In the genomic region with DNA sequence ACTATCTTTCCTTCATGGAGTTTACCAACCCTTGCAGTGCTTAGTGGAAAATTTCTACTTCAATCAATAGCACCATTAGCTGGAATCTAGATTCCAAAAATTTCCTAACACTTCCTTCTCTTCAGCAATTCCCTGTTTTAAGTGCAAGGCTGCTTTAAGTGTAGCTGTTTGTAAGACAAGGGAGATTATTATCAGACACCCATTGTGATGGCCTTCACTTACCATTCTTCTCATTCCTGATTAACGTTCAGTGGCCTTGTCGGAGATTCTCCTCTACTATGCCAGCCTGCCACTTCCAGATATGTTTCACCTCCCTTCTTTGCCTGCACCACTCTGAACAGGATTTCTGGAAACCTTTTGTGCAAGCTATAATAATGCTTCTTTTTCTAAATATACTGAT, we compare ENCODE assay signal across 23 cellular contexts.
DNase-seq lines count a peak whose midpoint lies in the region; ATAC-seq, FAIRE-seq and TF ChIP-seq lines count a peak whose summit lies in the region.
"Had no signal": no experiment of that assay in that cellular context is flagged by ENCODE, and none has a peak within 500 bp of the region (broad histone marks: within the 10 kb centered on the region; RNA-seq: fewer than 3 reads in every experiment).

No MANE protein-coding gene starts in this region.

- no peak overlapping the region for H3K4me3 Mint-ChIP-seq in WTC11
- no peak overlapping the region for H3K4me3 Mint-ChIP-seq in immature natural killer cell
- H3K4me3 Mint-ChIP-seq: CD14-positive monocyte; CD4-positive, alpha-beta memory T cell; CD4-positive, CD25-positive, alpha-beta regulatory T cell; CD8-positive, alpha-beta memory T cell had no signal

- H4K20me1 ChIP-seq in SK-N-SH (ENCODE audit: insufficient read depth), result no peaks in the 10 kb centered on the region
- H4K20me1 ChIP-seq: BLaER1 had no signal

- no peak overlapping the region for H3K23ac ChIP-seq in mesendoderm (ENCODE audit: low read length)

- H3F3A ChIP-seq in SK-N-SH (replicated peaks; ENCODE audit: insufficient read depth), result no peaks in the 10 kb centered on the region

- H3K36me3 ChIP-seq in SK-N-SH (replicated peaks in 1 of 2; ENCODE audit: control insufficient read depth in 1 of 2, insufficient read depth in 2 of 2, low read length in 1 of 2) (no peaks in the 10 kb centered on the region), mesendoderm (ENCODE audit: control insufficient read depth, insufficient read depth, low read length) (no peaks in the 10 kb centered on the region), pancreas (no peaks in the 10 kb centered on the region)
- H3K36me3 ChIP-seq: BE2C, BLaER1 had no signal

- no peak overlapping the region for H3K56ac ChIP-seq in mesendoderm (ENCODE audit: low read length)

- no peak overlapping the region for H2BK5ac ChIP-seq in mesendoderm (ENCODE audit: low read length)

- no peak overlapping the region; the same call in 1 of the 2 replicates for H3K27ac Mint-ChIP-seq in WTC11
- H3K27ac Mint-ChIP-seq in immature natural killer cell, result no peak overlapping the region
- H3K27ac Mint-ChIP-seq: CD14-positive monocyte; CD4-positive, alpha-beta memory T cell; CD4-positive, CD25-positive, alpha-beta regulatory T cell; CD8-positive, alpha-beta memory T cell had no signal

- 0 out of 2 replicates have a peak overlapping the region, but pooled peaks have one; percentile 40 for H2AFZ ChIP-seq in SK-N-SH (ENCODE audit: low read depth)

- WGBS in SK-N-SH (ENCODE audit: low lambda C conversion rate), result 62% methylated on average over 2 of the region's 2 CpGs
- WGBS in mesendoderm (ENCODE audit: extremely low coverage, insufficient coverage, low lambda C conversion rate), result no CpG with 5 or more reads among the region's 2 CpGs
- WGBS in pancreas, 2 donors, result 33% methylated on average over 2 of the region's 2 CpGs

- intact Hi-C loops in pancreas (cut with DNase I), result no loop called here

- TF ChIP-seq RAD21 in SK-N-SH (IDR thresholded peaks at IDR 0.05; ENCODE audit: low read length), result no peak

- no peak overlapping the region for H2BK15ac ChIP-seq in mesendoderm (replicated peaks; ENCODE audit: low read depth)

- H3K4ac ChIP-seq in mesendoderm (ENCODE audit: low read depth, low read length), result no peak overlapping the region

- H3K27ac ChIP-seq in SK-N-SH (ENCODE audit: low read depth in 2 of 2, low read length in 1 of 2) (no peak overlapping the region; a peak in 1 of 4 replicates), mesendoderm (ENCODE audit: low read depth, low read length) (no peak overlapping the region), pancreas (no peak overlapping the region)
- H3K27ac ChIP-seq: 22Rv1, A549, BLaER1 had no signal

- no peak overlapping the region for H4K8ac ChIP-seq in mesendoderm (ENCODE audit: low read depth, low read length)

- H3K4me1 Mint-ChIP-seq in WTC11 (peaks cover 14% of the 10 kb centered on the region), immature natural killer cell (no peaks in the 10 kb centered on the region)
- H3K4me1 Mint-ChIP-seq: CD14-positive monocyte; CD4-positive, alpha-beta memory T cell; CD4-positive, CD25-positive, alpha-beta regulatory T cell; CD8-positive, alpha-beta memory T cell had no signal

- H4K5ac ChIP-seq in mesendoderm (ENCODE audit: low read length), result no peak overlapping the region

- H3K9me2 ChIP-seq in SK-N-SH, result no peaks in the 10 kb centered on the region

- H3K27me3 ChIP-seq in SK-N-SH (ENCODE audit: insufficient read depth) (no peaks in the 10 kb centered on the region), mesendoderm (ENCODE audit: insufficient read depth, low read length, poor library complexity) (no peaks in the 10 kb centered on the region), pancreas (no peaks in the 10 kb centered on the region)
- H3K27me3 ChIP-seq: BE2C, BLaER1 had no signal

- H3K4me2 ChIP-seq in SK-N-SH (no peak overlapping the region), mesendoderm (ENCODE audit: low read length) (no peak overlapping the region)
- H3K4me2 ChIP-seq: A549, BLaER1 had no signal

- no peak overlapping the region for H2BK120ac ChIP-seq in mesendoderm (ENCODE audit: low read depth, low read length)

- H3K18ac ChIP-seq in mesendoderm (ENCODE audit: low read length), result no peak overlapping the region

- H3K4me1 ChIP-seq in SK-N-SH (ENCODE audit: control insufficient read depth in 1 of 2, insufficient read depth in 2 of 2, low read depth in 1 of 2, low read length in 1 of 2) (peaks cover 0 to 3% of the 10 kb centered on the region in 2 experiments; a peak in 1 of 4 replicates), mesendoderm (ENCODE audit: control insufficient read depth, low read depth, low read length) (peaks cover 2% of the 10 kb centered on the region), pancreas (no peaks in the 10 kb centered on the region)
- H3K4me1 ChIP-seq: A549, BE2C, BLaER1 had no signal

- no peaks in the 10 kb centered on the region for H3K9me3 ChIP-seq in SK-N-SH
- H3K9me3 ChIP-seq in pancreas, result no peaks in the 10 kb centered on the region
- H3K9me3 ChIP-seq: A549, BE2C, BLaER1 had no signal

- H3K79me2 ChIP-seq in SK-N-SH (ENCODE audit: insufficient read depth) (no peaks in the 10 kb centered on the region), mesendoderm (ENCODE audit: control insufficient read depth, insufficient read depth, low read length) (no peaks in the 10 kb centered on the region)

- TF ChIP-seq CTCF in SK-N-SH (IDR thresholded peaks at IDR 0.05) (no peak), WTC11 (IDR thresholded peaks at IDR 0.05) (no peak), pancreas (IDR thresholded peaks at IDR 0.05) (no peak)

- DNase-seq in SK-N-SH (no peak), WTC11 (ENCODE audit: low spot score) (no peak), mesendoderm (peak; percentile 89), immature natural killer cell (no peak), pancreas (no peak), AG08396 (ENCODE audit: low spot score) (no peak)
- DNase-seq: BE2C; C1 segment of cervical spinal cord; CD4-positive, alpha-beta memory T cell; CD4-positive, CD25-positive, alpha-beta regulatory T cell; CD8-positive, alpha-beta memory T cell; COR-L47; DMS 273 treated with DMSO at 0.1 percent for 48 hours; DMS79 treated with DMSO at 0.1 percent for 48 hours; GF-D8 had no signal

- H3K9me3 Mint-ChIP-seq in WTC11 (peaks cover 7% of the 10 kb centered on the region), immature natural killer cell (peaks cover 4 to 41% (median 26%) of the 10 kb centered on the region in 6 donors)

- ATAC-seq in SK-N-SH treated with all-trans-retinoic acid at 6 μM for 48 hours (no peak), WTC11 (peak; percentile 47), pancreas (no peak)
- ATAC-seq: A549 had no signal

- 0 out of 2 replicates have a peak, but pooled peaks cover 6% of the 10 kb centered on the region for H3K36me3 Mint-ChIP-seq in WTC11
- H3K36me3 Mint-ChIP-seq in immature natural killer cell, result peaks cover 0 to 4% (median 0%) of the 10 kb centered on the region in 3 donors
- H3K36me3 Mint-ChIP-seq: CD14-positive monocyte; CD4-positive, alpha-beta memory T cell; CD4-positive, CD25-positive, alpha-beta regulatory T cell; CD8-positive, alpha-beta memory T cell had no signal

- H2AK5ac ChIP-seq in mesendoderm (ENCODE audit: low read length), result no peak overlapping the region

- no peaks in the 10 kb centered on the region; the same call in 1 of the 2 replicates for H3K27me3 Mint-ChIP-seq in WTC11 (ENCODE audit: low read depth)
- no peaks in the 10 kb centered on the region for H3K27me3 Mint-ChIP-seq in immature natural killer cell (ENCODE audit: low read depth in 3 of 3)
- H3K27me3 Mint-ChIP-seq: CD4-positive, alpha-beta memory T cell; CD4-positive, CD25-positive, alpha-beta regulatory T cell had no signal

- FAIRE-seq in pancreas (lab: Jason Lieb, UNC), result no peak
- FAIRE-seq: A549, G401.6, GM12891, GM19239 had no signal

- no peaks in the 10 kb centered on the region for H3K79me1 ChIP-seq in mesendoderm (ENCODE audit: low read length)

- TF ChIP-seq EP300 in SK-N-SH (IDR thresholded peaks at IDR 0.05; ENCODE audit: borderline replicate concordance in 1 of 2, low read depth in 1 of 2, low read length in 1 of 2), result no peak

- H3K4me3 ChIP-seq in SK-N-SH (ENCODE audit: low read depth in 2 of 2, low read length in 1 of 2) (no peak overlapping the region), mesendoderm (ENCODE audit: low read length) (no peak overlapping the region), pancreas (no peak overlapping the region)
- H3K4me3 ChIP-seq: A549, BLaER1 had no signal

- CTCF ChIA-PET in SK-N-SH (lab: Yijun Ruan, JAX), result no interaction called here
- CTCF ChIA-PET in WTC11 (lab: Charles Lee), result interaction anchor here (1.6 kb wide), 1 partner anchor 79 kb away, joined by 6 read pairs; no protein-coding TSS in a partner anchor

- POLR2A ChIA-PET in SK-N-SH (lab: Yijun Ruan, JAX) (no interaction called here), WTC11 (lab: Charles Lee) (no interaction called here)

- no peak overlapping the region for H3K9ac ChIP-seq in SK-N-SH
- no peak overlapping the region for H3K9ac ChIP-seq in mesendoderm (ENCODE audit: low read length)
- H3K9ac ChIP-seq: BLaER1 had no signal

TF ChIP-seq in SK-N-SH, 30 proteins besides CTCF, POLR2A, EP300 and RAD21:
- no peak for TF ChIP-seq CHD2 (IDR thresholded peaks at IDR 0.05; ENCODE audit: low read length, partially characterized antibody)
- TF ChIP-seq RFX5 (IDR thresholded peaks at IDR 0.05; ENCODE audit: low read length), result no peak
- TF ChIP-seq GABPA (IDR thresholded peaks at IDR 0.05; ENCODE audit: low read depth), result no peak
- TF ChIP-seq MEF2A (IDR thresholded peaks at IDR 0.05; ENCODE audit: borderline replicate concordance, low read depth), result no peak
- TF ChIP-seq JUND (IDR thresholded peaks at IDR 0.05), result no peak
TF ChIP-seq in SK-N-SH: peak in this region for 0.

TF ChIP-seq in WTC11, 78 proteins besides CTCF, POLR2A, EP300 and RAD21:
- TF ChIP-seq, protein P1, sequence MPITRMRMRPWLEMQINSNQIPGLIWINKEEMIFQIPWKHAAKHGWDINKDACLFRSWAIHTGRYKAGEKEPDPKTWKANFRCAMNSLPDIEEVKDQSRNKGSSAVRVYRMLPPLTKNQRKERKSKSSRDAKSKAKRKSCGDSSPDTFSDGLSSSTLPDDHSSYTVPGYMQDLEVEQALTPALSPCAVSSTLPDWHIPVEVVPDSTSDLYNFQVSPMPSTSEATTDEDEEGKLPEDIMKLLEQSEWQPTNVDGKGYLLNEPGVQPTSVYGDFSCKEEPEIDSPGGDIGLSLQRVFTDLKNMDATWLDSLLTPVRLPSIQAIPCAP (CRISPR knock-in tag; IDR thresholded peaks at IDR 0.05), result no peak
- TF ChIP-seq MXD4 (CRISPR knock-in tag; IDR thresholded peaks at IDR 0.05; ENCODE audit: borderline replicate concordance) (no peak), SMAD3 (CRISPR knock-in tag; IDR thresholded peaks at IDR 0.05; ENCODE audit: borderline replicate concordance) (no peak), JUN (CRISPR knock-in tag; IDR thresholded peaks at IDR 0.05) (no peak), GABPB1 (CRISPR knock-in tag; IDR thresholded peaks at IDR 0.05) (no peak), ZNF138 (CRISPR knock-in tag; conservative IDR thresholded peaks at IDR 0.05) (no peak), NR3C1 (CRISPR knock-in tag; conservative IDR thresholded peaks at IDR 0.05; ENCODE audit: low read depth) (no peak), ETV6 (CRISPR knock-in tag; IDR thresholded peaks at IDR 0.05) (no peak), TEAD1 (CRISPR knock-in tag; IDR thresholded peaks at IDR 0.05) (no peak), ZBTB21 (CRISPR knock-in tag; IDR thresholded peaks at IDR 0.05; ENCODE audit: borderline replicate concordance) (no peak)
